ENCODE assay signal across 1 cellular context in genomic region chr19:7699003-7699402, GRCh38.
TF ChIP-seq lines count a peak whose summit lies in the region.

No MANE protein-coding gene starts in this region.

TF ChIP-seq in GM23338, 12 proteins besides CTCF, POLR2A, EP300 and RAD21 (continued from another document):
- TF ChIP-seq ZNF462 (CRISPR knock-in tag; IDR thresholded peaks at IDR 0.05) (no peak), EZH2phosphoT487 (IDR thresholded peaks at IDR 0.05; ENCODE audit: unreplicated experiment) (no peak), JUNB (IDR thresholded peaks at IDR 0.05; ENCODE audit: unreplicated experiment) (no peak), ZNF114 (CRISPR knock-in tag; IDR thresholded peaks at IDR 0.05) (no peak), EZH2 (IDR thresholded peaks at IDR 0.05; ENCODE audit: low read depth, unreplicated experiment) (no peak), REST (IDR thresholded peaks at IDR 0.05; ENCODE audit: unreplicated experiment) (no peak)
TF ChIP-seq in GM23338: peak in this region for 0.
